In genomic region chr10:6279540-6280267, GRCh38 we compare ENCODE assay signal across 10 cellular contexts.
DNase-seq lines count a peak whose midpoint lies in the region; ATAC-seq and TF ChIP-seq lines count a peak whose summit lies in the region.
"Had no signal": no experiment of that assay in that cellular context is flagged by ENCODE, and none has a peak within 500 bp of the region (broad histone marks: within the 10 kb centered on the region; RNA-seq: fewer than 3 reads in every experiment).

No MANE protein-coding gene starts in this region.

- H3K9me3 ChIP-seq in upper lobe of right lung: no peaks in the 10 kb centered on the region

- no peak for TF ChIP-seq CTCF in astrocyte of the cerebellum (IDR thresholded peaks at IDR 0.05; ENCODE audit: low read depth, low read length, missing control alignments)
- TF ChIP-seq CTCF in upper lobe of right lung (IDR thresholded peaks at IDR 0.05): no peak

- no peak for ATAC-seq in activated T-cell treated with anti-CD3 and anti-CD28 coated beads, Interleukin-2, amount 50 U/mL, for 72 hours (replicated peaks in 1 of 2)
- no peak for ATAC-seq in activated T-cell treated with anti-CD3 and anti-CD28 coated beads, Interleukin-2, amount 50 U/mL, for 4 hours
- ATAC-seq in left colon: peak; percentile 81
- ATAC-seq in upper lobe of right lung: peak; percentile 63
- no peak for ATAC-seq in HG03175 (IDR thresholded peaks at IDR 0.05; ENCODE audit: unreplicated experiment)

- no peaks in the 10 kb centered on the region for H3K36me3 ChIP-seq in upper lobe of right lung

- H3K4me3 Mint-ChIP-seq in activated T-cell treated with anti-CD3 and anti-CD28 coated beads, Interleukin-2, amount 50 U/mL, for 72 hours: no peak overlapping the region
- no peak overlapping the region for H3K4me3 Mint-ChIP-seq in activated T-cell treated with anti-CD3 and anti-CD28 coated beads, Interleukin-2, amount 50 U/mL, for 4 hours

- no peaks in the 10 kb centered on the region for H3K27me3 Mint-ChIP-seq in activated T-cell treated with anti-CD3 and anti-CD28 coated beads, Interleukin-2, amount 50 U/mL, for 72 hours (ENCODE audit: low read depth)
- H3K27me3 Mint-ChIP-seq in activated T-cell treated with anti-CD3 and anti-CD28 coated beads, Interleukin-2, amount 50 U/mL, for 4 hours (ENCODE audit: low read depth): no peaks in the 10 kb centered on the region

- H3K9me3 Mint-ChIP-seq in activated T-cell treated with anti-CD3 and anti-CD28 coated beads, Interleukin-2, amount 50 U/mL, for 72 hours: peaks cover 2 to 5% of the 10 kb centered on the region in 2 donors
- no peaks in the 10 kb centered on the region for H3K9me3 Mint-ChIP-seq in activated T-cell treated with anti-CD3 and anti-CD28 coated beads, Interleukin-2, amount 50 U/mL, for 4 hours

- H3K4me1 ChIP-seq in upper lobe of right lung: peaks cover 11% of the 10 kb centered on the region

- H3K27ac Mint-ChIP-seq in activated T-cell treated with anti-CD3 and anti-CD28 coated beads, Interleukin-2, amount 50 U/mL, for 72 hours: peak overlapping the region; percentile 39

- in situ Hi-C loops in astrocyte of the cerebellum (cut with HindIII; ENCODE audit: low sequenced_read_pairs): no loop called here

- H3K4me3 ChIP-seq in astrocyte of the cerebellum (ENCODE audit: low read depth, low read length) (no peak overlapping the region), upper lobe of right lung (no peak overlapping the region)
- H3K4me3 ChIP-seq: BLaER1 had no signal

- intact Hi-C loops in left colon (cut with DNase I, micrococcal nuclease) (no loop called here), upper lobe of right lung (cut with DNase I) (no loop called here)

- no peak for DNase-seq in activated T-cell treated with anti-CD3 and anti-CD28 coated beads, Interleukin-2, amount 50 U/mL, for 72 hours
- no peak for DNase-seq in activated T-cell treated with anti-CD3 and anti-CD28 coated beads, Interleukin-2, amount 50 U/mL, for 4 hours
- peak; percentile 22 for DNase-seq in astrocyte of the cerebellum (ENCODE audit: low read depth)
- peak in 1 of 2 donors; percentile 56 for DNase-seq in left colon
- DNase-seq in upper lobe of right lung: no peak
- no peak for DNase-seq in cerebellar cortex (ENCODE audit: low spot score)
- DNase-seq in DMS79 (lab: John Stamatoyannopoulos, UW): no peak
- DNase-seq: activated effector memory CD4-positive, alpha-beta T cell treated with anti-CD3 and anti-CD28 coated beads, Interleukin-2, amount 50 U/mL, for 16 hours had no signal

- H3K4me1 Mint-ChIP-seq in activated T-cell treated with anti-CD3 and anti-CD28 coated beads, Interleukin-2, amount 50 U/mL, for 72 hours (ENCODE audit: low read depth): peaks cover 68% of the 10 kb centered on the region
- peaks cover 25% of the 10 kb centered on the region for H3K4me1 Mint-ChIP-seq in activated T-cell treated with anti-CD3 and anti-CD28 coated beads, Interleukin-2, amount 50 U/mL, for 4 hours (ENCODE audit: low read depth)

- H3K27me3 ChIP-seq in upper lobe of right lung: no peaks in the 10 kb centered on the region
- H3K27me3 ChIP-seq: BLaER1 had no signal

- peaks cover 7 to 25% of the 10 kb centered on the region in 2 donors for H3K36me3 Mint-ChIP-seq in activated T-cell treated with anti-CD3 and anti-CD28 coated beads, Interleukin-2, amount 50 U/mL, for 72 hours (ENCODE audit: insufficient read depth in 2 of 2)
- peaks cover 1% of the 10 kb centered on the region for H3K36me3 Mint-ChIP-seq in activated T-cell treated with anti-CD3 and anti-CD28 coated beads, Interleukin-2, amount 50 U/mL, for 4 hours (ENCODE audit: insufficient read depth)

- H3K27ac ChIP-seq in upper lobe of right lung: no peak overlapping the region
- H3K27ac ChIP-seq: BLaER1 had no signal

Comparison
In these comparisons a context has a peak if more than half of its experiments do, and no peak if none do; other contexts are left out.
1. ATAC-seq: peak in left colon (single experiment) and upper lobe of right lung (single experiment); none in activated T-cell treated with anti-CD3 and anti-CD28 coated beads, Interleukin-2, amount 50 U/mL, for 72 hours (0 of 2), activated T-cell treated with anti-CD3 and anti-CD28 coated beads, Interleukin-2, amount 50 U/mL, for 4 hours (0 of 2) and HG03175 (single experiment).